Comparison of ENCODE assay signal across 10 cellular contexts in the genomic region with DNA sequence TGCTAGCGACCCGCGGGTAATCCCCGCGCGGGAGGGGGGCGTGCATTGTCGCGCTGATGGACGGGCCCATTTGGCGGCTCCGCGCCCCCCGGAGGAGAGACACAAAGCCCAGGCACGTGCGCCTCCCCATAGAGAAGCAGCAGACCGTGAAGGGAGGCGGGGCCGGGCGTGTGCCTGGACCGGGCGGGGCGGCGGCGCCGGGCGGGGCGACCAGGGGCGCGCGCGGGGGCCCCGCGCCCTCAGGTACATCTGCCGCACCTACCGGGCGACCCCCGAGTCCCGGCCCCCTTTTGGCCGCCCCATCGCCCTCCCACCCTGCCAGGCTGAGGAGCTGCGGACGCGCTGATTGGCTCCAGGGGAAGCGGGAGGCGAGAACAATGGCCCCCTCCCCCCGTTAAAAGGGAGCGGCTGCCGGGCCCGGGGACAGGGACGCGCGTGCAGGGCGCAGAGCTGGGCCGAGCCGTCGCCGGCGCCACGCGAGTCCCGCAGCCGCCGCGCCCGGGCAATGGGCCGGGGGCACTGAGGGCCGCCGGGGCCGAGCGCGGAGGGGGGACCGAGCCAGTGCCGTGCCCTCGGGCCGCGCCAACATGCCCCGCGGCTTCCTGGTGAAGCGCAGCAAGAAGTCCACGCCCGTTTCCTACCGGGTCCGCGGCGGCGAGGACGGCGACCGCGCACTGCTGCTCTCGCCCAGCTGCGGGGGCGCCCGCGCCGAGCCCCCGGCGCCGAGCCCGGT. TPM values are rescaled to one million over a fixed set of nuclear protein-coding genes. Genes with fewer than 3 reads are reported as not detected.
DNase-seq lines count a peak whose midpoint lies in the region; ATAC-seq and TF ChIP-seq lines count a peak whose summit lies in the region.
"Had no signal": no experiment of that assay in that cellular context is flagged by ENCODE, and none has a peak within 500 bp of the region (broad histone marks: within the 10 kb centered on the region; RNA-seq: fewer than 3 reads in every experiment).

A gene with protein sequence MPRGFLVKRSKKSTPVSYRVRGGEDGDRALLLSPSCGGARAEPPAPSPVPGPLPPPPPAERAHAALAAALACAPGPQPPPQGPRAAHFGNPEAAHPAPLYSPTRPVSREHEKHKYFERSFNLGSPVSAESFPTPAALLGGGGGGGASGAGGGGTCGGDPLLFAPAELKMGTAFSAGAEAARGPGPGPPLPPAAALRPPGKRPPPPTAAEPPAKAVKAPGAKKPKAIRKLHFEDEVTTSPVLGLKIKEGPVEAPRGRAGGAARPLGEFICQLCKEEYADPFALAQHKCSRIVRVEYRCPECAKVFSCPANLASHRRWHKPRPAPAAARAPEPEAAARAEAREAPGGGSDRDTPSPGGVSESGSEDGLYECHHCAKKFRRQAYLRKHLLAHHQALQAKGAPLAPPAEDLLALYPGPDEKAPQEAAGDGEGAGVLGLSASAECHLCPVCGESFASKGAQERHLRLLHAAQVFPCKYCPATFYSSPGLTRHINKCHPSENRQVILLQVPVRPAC (plus strand): TSS at position 424 of the 733 bp plus-strand sequence. CDS start 164 bp downstream, at position 588.

- H3K36me3 ChIP-seq in breast epithelium: no peaks in the 10 kb centered on the region
- no peaks in the 10 kb centered on the region for H3K36me3 ChIP-seq in neural cell (ENCODE audit: insufficient read depth, low read length)
- H3K36me3 ChIP-seq: SJSA1 had no signal

- H3K27ac Mint-ChIP-seq in activated CD4-positive, alpha-beta T cell treated with anti-CD3 and anti-CD28 coated beads, Interleukin-2, amount 10 ng/mL, durations not matched to agents 24 days and 14 days: peak within 1 kb of the TSS; percentile 95

- H3K79me2 ChIP-seq in neural cell (replicated peaks; ENCODE audit: insufficient read depth, low read length): peaks cover 37% of the 10 kb centered on the region

- H3K27me3 ChIP-seq in breast epithelium: peaks cover 0 to 88% of the 10 kb centered on the region in 2 donors
- H3K27me3 ChIP-seq in neural cell (ENCODE audit: insufficient read depth, low read depth, low read length): peaks cover 43% of the 10 kb centered on the region

- H3K27me3 Mint-ChIP-seq in activated CD4-positive, alpha-beta T cell treated with anti-CD3 and anti-CD28 coated beads, Interleukin-2, amount 10 ng/mL, durations not matched to agents 24 days and 14 days: peaks cover 55% of the 10 kb centered on the region

- H3K36me3 Mint-ChIP-seq in activated CD4-positive, alpha-beta T cell treated with anti-CD3 and anti-CD28 coated beads, Interleukin-2, amount 10 ng/mL, durations not matched to agents 24 days and 14 days (ENCODE audit: low read depth): peaks cover 25% of the 10 kb centered on the region

- H3K4me1 Mint-ChIP-seq in activated CD4-positive, alpha-beta T cell treated with anti-CD3 and anti-CD28 coated beads, Interleukin-2, amount 10 ng/mL, durations not matched to agents 24 days and 14 days: peaks cover 27% of the 10 kb centered on the region

- peaks cover 10% of the 10 kb centered on the region in 2 donors for H3K4me1 ChIP-seq in breast epithelium
- H3K4me1 ChIP-seq: SJSA1 had no signal

- H3K27ac ChIP-seq in breast epithelium (no peak within 1 kb of the TSS), neural cell (ENCODE audit: low read length) (peak within 1 kb of the TSS; percentile 51)
- H3K27ac ChIP-seq: SJSA1 had no signal

- peak; percentile 47 for TF ChIP-seq EP300 in neural cell (conservative IDR thresholded peaks at IDR 0.05; ENCODE audit: poor library complexity, severe bottlenecking)

- intact Hi-C loops in activated CD4-positive, alpha-beta T cell treated with anti-CD3 and anti-CD28 coated beads, Interleukin-2, amount 10 ng/mL, durations not matched to agents 24 days and 14 days (cut with micrococcal nuclease): loop anchor here (1.0 to 10.0 kb wide), 4 partner anchors 123 to 1337 kb away; a partner anchor contains a TSS
- intact Hi-C loops in breast epithelium (cut with DNase I; ENCODE audit: low total_unique reads): no loop called here

- peaks cover 10% of the 10 kb centered on the region for H3F3A ChIP-seq in neural cell (ENCODE audit: insufficient read depth, low read length, poor library complexity, severe bottlenecking)

- no peak for TF ChIP-seq CTCF in breast epithelium (IDR thresholded peaks at IDR 0.05)
- no peak for TF ChIP-seq CTCF in neural cell (IDR thresholded peaks at IDR 0.05; ENCODE audit: poor library complexity, severe bottlenecking)

- no peak for ATAC-seq in HG03159 (IDR thresholded peaks at IDR 0.05; ENCODE audit: unreplicated experiment)

- H2AFZ ChIP-seq in neural cell (ENCODE audit: low read depth, low read length): peak within 1 kb of the TSS; percentile 10

- no peak for DNase-seq in activated CD4-positive, alpha-beta T cell treated with anti-CD3 and anti-CD28 coated beads, Interleukin-2, amount 10 ng/mL, durations not matched to agents 24 days and 14 days
- DNase-seq in activated CD4-positive, alpha-beta T cell treated with anti-CD3 and anti-CD28 coated beads, Interleukin-2, amount 50 U/mL, for 1 hour: no peak
- DNase-seq in NCI-H345 (lab: John Stamatoyannopoulos, UW): peak; percentile 100
- DNase-seq in breast epithelium (ENCODE audit: low spot score in 2 of 2): no peak
- no peak for DNase-seq in HuH-7 (ENCODE audit: low spot score)
- DNase-seq in activated effector memory CD4-positive, alpha-beta T cell treated with Interleukin-2 at 50 U/mL for 16 hours: no peak

- no peaks in the 10 kb centered on the region for H3K9me2 ChIP-seq in neural cell (ENCODE audit: insufficient read depth, low read length)

- H3K9me3 ChIP-seq in breast epithelium: no peaks in the 10 kb centered on the region
- no peaks in the 10 kb centered on the region for H3K9me3 ChIP-seq in neural cell (ENCODE audit: low read length)
- H3K9me3 ChIP-seq: SJSA1 had no signal

- H3K4me3 ChIP-seq in breast epithelium (peak within 1 kb of the TSS; percentile 32 to 65 (median 35)), neural cell (ENCODE audit: low read length) (peak within 1 kb of the TSS; percentile 83)
- H3K4me3 ChIP-seq: SJSA1 had no signal

- no peak for TF ChIP-seq POLR2A in breast epithelium (IDR thresholded peaks at IDR 0.05)

- peaks cover 3% of the 10 kb centered on the region for H3K9me3 Mint-ChIP-seq in activated CD4-positive, alpha-beta T cell treated with anti-CD3 and anti-CD28 coated beads, Interleukin-2, amount 10 ng/mL, durations not matched to agents 24 days and 14 days

- peaks cover 6% of the 10 kb centered on the region for H4K20me1 ChIP-seq in neural cell (ENCODE audit: insufficient read depth)

- H3K9ac ChIP-seq in neural cell (ENCODE audit: low read length): peak within 1 kb of the TSS; percentile 80

- H3K4me3 Mint-ChIP-seq in activated CD4-positive, alpha-beta T cell treated with anti-CD3 and anti-CD28 coated beads, Interleukin-2, amount 10 ng/mL, durations not matched to agents 24 days and 14 days: peak within 1 kb of the TSS; percentile 87

- TF ChIP-seq RAD21 in neural cell (conservative IDR thresholded peaks at IDR 0.05): peak; percentile 22

- peak within 1 kb of the TSS; percentile 48 for H3K4me2 ChIP-seq in neural cell (ENCODE audit: low read length)

TF ChIP-seq in neural cell, 6 proteins besides CTCF, POLR2A, EP300 and RAD21:
- TF ChIP-seq EZH2 (IDR thresholded peaks at IDR 0.05; ENCODE audit: borderline replicate concordance, insufficient read depth, low read length, poor library complexity, severe bottlenecking) (no peak), TAF1 (IDR thresholded peaks at IDR 0.05; ENCODE audit: low read depth) (peak; percentile 82), SMC3 (conservative IDR thresholded peaks at IDR 0.05; ENCODE audit: poor library complexity) (no peak), POLR2AphosphoS5 (IDR thresholded peaks at IDR 0.05) (peak; percentile 87), MXI1 (conservative IDR thresholded peaks at IDR 0.05; ENCODE audit: poor library complexity, severe bottlenecking) (peak; percentile 57)
- TF ChIP-seq, protein P1, sequence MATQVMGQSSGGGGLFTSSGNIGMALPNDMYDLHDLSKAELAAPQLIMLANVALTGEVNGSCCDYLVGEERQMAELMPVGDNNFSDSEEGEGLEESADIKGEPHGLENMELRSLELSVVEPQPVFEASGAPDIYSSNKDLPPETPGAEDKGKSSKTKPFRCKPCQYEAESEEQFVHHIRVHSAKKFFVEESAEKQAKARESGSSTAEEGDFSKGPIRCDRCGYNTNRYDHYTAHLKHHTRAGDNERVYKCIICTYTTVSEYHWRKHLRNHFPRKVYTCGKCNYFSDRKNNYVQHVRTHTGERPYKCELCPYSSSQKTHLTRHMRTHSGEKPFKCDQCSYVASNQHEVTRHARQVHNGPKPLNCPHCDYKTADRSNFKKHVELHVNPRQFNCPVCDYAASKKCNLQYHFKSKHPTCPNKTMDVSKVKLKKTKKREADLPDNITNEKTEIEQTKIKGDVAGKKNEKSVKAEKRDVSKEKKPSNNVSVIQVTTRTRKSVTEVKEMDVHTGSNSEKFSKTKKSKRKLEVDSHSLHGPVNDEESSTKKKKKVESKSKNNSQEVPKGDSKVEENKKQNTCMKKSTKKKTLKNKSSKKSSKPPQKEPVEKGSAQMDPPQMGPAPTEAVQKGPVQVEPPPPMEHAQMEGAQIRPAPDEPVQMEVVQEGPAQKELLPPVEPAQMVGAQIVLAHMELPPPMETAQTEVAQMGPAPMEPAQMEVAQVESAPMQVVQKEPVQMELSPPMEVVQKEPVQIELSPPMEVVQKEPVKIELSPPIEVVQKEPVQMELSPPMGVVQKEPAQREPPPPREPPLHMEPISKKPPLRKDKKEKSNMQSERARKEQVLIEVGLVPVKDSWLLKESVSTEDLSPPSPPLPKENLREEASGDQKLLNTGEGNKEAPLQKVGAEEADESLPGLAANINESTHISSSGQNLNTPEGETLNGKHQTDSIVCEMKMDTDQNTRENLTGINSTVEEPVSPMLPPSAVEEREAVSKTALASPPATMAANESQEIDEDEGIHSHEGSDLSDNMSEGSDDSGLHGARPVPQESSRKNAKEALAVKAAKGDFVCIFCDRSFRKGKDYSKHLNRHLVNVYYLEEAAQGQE (IDR thresholded peaks at IDR 0.05; ENCODE audit: borderline replicate concordance): no peak
TF ChIP-seq in neural cell: peak in this region for 3.

RNA-seq across cellular contexts. Expression of the gene that starts here (rescaled TPM):
- 46.7 and 48.8 TPM in 2 replicates for total RNA-seq in activated CD4-positive, alpha-beta T cell treated with anti-CD3 and anti-CD28 coated beads, Interleukin-2, amount 10 ng/mL, durations not matched to agents 24 days and 14 days
- total RNA-seq in breast epithelium: under 1 TPM in 1 of 3 donors, not detected in 2; 0.48 TPM
- polyA plus RNA-seq in neural cell: 8.6 and 9.4 TPM in 2 replicates
- polyA minus RNA-seq in neural cell: 16.6 and 17.1 TPM in 2 replicates
- total RNA-seq: myocyte, SJSA1 had no signal

Comparison
In these comparisons a context has a peak if more than half of its experiments do, and no peak if none do; other contexts are left out.
1. RNA of the gene that starts here (total RNA-seq): 46.7 to 48.8 TPM in activated CD4-positive, alpha-beta T cell treated with anti-CD3 and anti-CD28 coated beads, Interleukin-2, amount 10 ng/mL, durations not matched to agents 24 days and 14 days; 0.48 TPM in breast epithelium; every median in the first group is over 10 times any median in the second.